In the genomic region with DNA sequence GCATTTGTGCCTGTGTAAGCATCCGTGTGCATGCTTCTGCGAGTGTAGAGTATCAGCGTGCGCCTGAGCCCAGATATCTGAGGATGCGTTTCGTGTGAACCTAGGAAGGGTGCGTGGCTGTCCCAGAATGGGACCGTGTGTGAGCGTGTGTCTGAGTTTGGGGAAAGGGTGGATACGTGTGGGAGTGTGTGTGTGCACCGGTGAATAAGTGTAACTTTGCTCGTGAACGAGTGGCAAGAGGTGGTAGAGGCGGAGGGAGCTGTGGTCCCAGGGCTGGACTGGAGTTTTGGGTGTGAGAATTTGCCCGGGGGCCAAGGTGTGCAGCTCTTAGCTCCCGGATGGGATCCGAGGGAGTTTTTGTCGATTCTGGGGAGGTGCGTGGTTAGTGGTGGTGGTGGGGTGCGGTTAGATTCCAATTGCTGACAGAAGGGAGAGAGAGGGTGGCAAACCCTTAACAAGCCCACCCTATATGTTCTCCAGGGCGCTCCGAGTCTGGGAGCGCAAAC, we compare ENCODE assay signal across 8 cellular contexts. TPM values are rescaled to one million over a fixed set of nuclear protein-coding genes. Genes with fewer than 3 reads are reported as not detected.
A peak's percentile ranks its signal among the peaks of the same experiment; 100 is the strongest.
DNase-seq lines count a peak whose midpoint lies in the region; ATAC-seq and TF ChIP-seq lines count a peak whose summit lies in the region.

No MANE protein-coding gene starts in this region.

- no TSS peak for BruUV-seq in Caco-2 (replicated peaks; lab: Mats Ljungman, UMichigan)
- no TSS peak for BruUV-seq in PC-3 (replicated peaks; lab: Mats Ljungman, UMichigan)

- H3K27me3 Mint-ChIP-seq in Caco-2 (ENCODE audit: insufficient read depth, unreplicated experiment) (no peaks in the 10 kb centered on the region), osteocyte (ENCODE audit: unreplicated experiment) (peaks cover 7% of the 10 kb centered on the region)

- no peaks in the 10 kb centered on the region for H3K36me3 ChIP-seq in Caco-2 (ENCODE audit: control insufficient read depth, insufficient read depth, low read length)
- no peaks in the 10 kb centered on the region for H3K36me3 ChIP-seq in PC-3 (ENCODE audit: low read depth, low read length)
- H3K36me3 ChIP-seq in esophagus muscularis mucosa = no peaks in the 10 kb centered on the region

- H2AFZ ChIP-seq in PC-3 (ENCODE audit: low read length) = peak overlapping the region; percentile 71

- no peak overlapping the region for H3K27ac ChIP-seq in PC-3 (ENCODE audit: low read length)
- no peak overlapping the region for H3K27ac ChIP-seq in esophagus muscularis mucosa (replicated peaks in 1 of 4)

- peaks cover 7% of the 10 kb centered on the region for H3K36me3 Mint-ChIP-seq in Caco-2 (ENCODE audit: insufficient read depth, unreplicated experiment)
- H3K36me3 Mint-ChIP-seq in osteocyte (ENCODE audit: unreplicated experiment) = no peaks in the 10 kb centered on the region

- POLR2A ChIA-PET in Caco-2 (lab: Charles Lee) (no interaction called here), PC-3 (lab: Charles Lee; ENCODE audit: unreplicated experiment) (no interaction called here)

- WGBS in esophagus muscularis mucosa = 5% methylated on average over 23 of the region's 23 CpGs

- H3K4me1 Mint-ChIP-seq in Caco-2 (ENCODE audit: low read depth, unreplicated experiment) (peaks cover 13% of the 10 kb centered on the region), osteocyte (ENCODE audit: unreplicated experiment) (peaks cover 44% of the 10 kb centered on the region)

- TF ChIP-seq CTCF in Caco-2 (IDR thresholded peaks at IDR 0.05; ENCODE audit: insufficient read depth in 1 of 2, low read depth in 1 of 2, low read length in 1 of 2, severe bottlenecking in 1 of 2, unreplicated experiment in 1 of 2) (no peak), PC-3 (conservative IDR thresholded peaks at IDR 0.05; ENCODE audit: low read depth, low read length) (no peak), esophagus muscularis mucosa (IDR thresholded peaks at IDR 0.05) (no peak), osteocyte (IDR thresholded peaks at IDR 0.05) (no peak)

- no peak for TF ChIP-seq POLR2A in esophagus muscularis mucosa (IDR thresholded peaks at IDR 0.05; ENCODE audit: low read depth)

- ATAC-seq in PC-3 = peak; percentile 23
- ATAC-seq in GM21529 (IDR thresholded peaks at IDR 0.05; ENCODE audit: unreplicated experiment) = no peak
- no peak for ATAC-seq in HG02588 (IDR thresholded peaks at IDR 0.05; ENCODE audit: unreplicated experiment)

- no peak overlapping the region for H3K9ac ChIP-seq in PC-3 (ENCODE audit: low read length)

- H3K79me2 ChIP-seq in PC-3 (ENCODE audit: low read length) = no peaks in the 10 kb centered on the region

- no peaks in the 10 kb centered on the region for H3K9me3 Mint-ChIP-seq in Caco-2 (ENCODE audit: unreplicated experiment)
- no peaks in the 10 kb centered on the region for H3K9me3 Mint-ChIP-seq in osteocyte (ENCODE audit: unreplicated experiment)

- CTCF ChIA-PET in Caco-2 (lab: Charles Lee) (interaction anchor here (0.7 to 4.1 kb wide), 13 partner anchors 13 to 384 kb away, joined by 3 to 76 read pairs (median 4); a partner anchor contains a TSS), PC-3 (lab: Charles Lee) (interaction anchor here (1.0 to 1.5 kb wide), 2 partner anchors 46 to 137 kb away, joined by 3 to 8 read pairs; no protein-coding TSS in a partner anchor)

- H3K4me3 Mint-ChIP-seq in Caco-2 (ENCODE audit: unreplicated experiment) (peak overlapping the region; percentile 78), osteocyte (ENCODE audit: unreplicated experiment) (peak overlapping the region; percentile 79)

- peak overlapping the region; percentile 81 for H3K4me3 ChIP-seq in Caco-2 (ENCODE audit: low read depth, low read length)
- peak overlapping the region; percentile 72 for H3K4me3 ChIP-seq in PC-3 (ENCODE audit: low read length)
- peak overlapping the region; percentile 59 to 74 (median 62) for H3K4me3 ChIP-seq in esophagus muscularis mucosa

- no peak for DNase-seq in Caco-2
- DNase-seq in PC-3 = no peak
- no peak for DNase-seq in esophagus muscularis mucosa (ENCODE audit: extremely low spot score)
- no peak for DNase-seq in osteocyte (ENCODE audit: extremely low spot score, unreplicated experiment)
- no peak for DNase-seq in AG20443 (ENCODE audit: low spot score)
- DNase-seq in pons (ENCODE audit: low spot score) = no peak

- no peaks in the 10 kb centered on the region for H3K9me2 ChIP-seq in PC-3 (replicated peaks; ENCODE audit: low read length)

- no peaks in the 10 kb centered on the region for H3K27me3 ChIP-seq in Caco-2 (replicated peaks; ENCODE audit: control insufficient read depth, insufficient read depth, low read length)
- no peaks in the 10 kb centered on the region for H3K27me3 ChIP-seq in PC-3 (ENCODE audit: low read length)
- peaks cover 9 to 59% (median 30%) of the 10 kb centered on the region in 4 donors for H3K27me3 ChIP-seq in esophagus muscularis mucosa

- no peaks in the 10 kb centered on the region for H4K20me1 ChIP-seq in PC-3 (ENCODE audit: low read length)

- no peaks in the 10 kb centered on the region for H3F3A ChIP-seq in PC-3 (ENCODE audit: low read length, unreplicated experiment)

- H3K27ac Mint-ChIP-seq in Caco-2 (ENCODE audit: unreplicated experiment) (no peak overlapping the region), osteocyte (ENCODE audit: unreplicated experiment) (no peak overlapping the region)

- no peak for TF ChIP-seq EP300 in esophagus muscularis mucosa (IDR thresholded peaks at IDR 0.05)

- H3K4me1 ChIP-seq in Caco-2 = peaks cover 11% of the 10 kb centered on the region
- H3K4me1 ChIP-seq in PC-3 (ENCODE audit: insufficient read depth, low read length) = peaks cover 10% of the 10 kb centered on the region
- H3K4me1 ChIP-seq in esophagus muscularis mucosa = peaks cover 18 to 40% (median 38%) of the 10 kb centered on the region in 4 donors

- peak overlapping the region; percentile 89 for H3K4me2 ChIP-seq in PC-3 (ENCODE audit: low read length)

- H3K9me3 ChIP-seq in Caco-2 (no peaks in the 10 kb centered on the region), PC-3 (ENCODE audit: low read length) (no peaks in the 10 kb centered on the region), esophagus muscularis mucosa (no peaks in the 10 kb centered on the region)

- intact Hi-C loops in Caco-2 (cut with micrococcal nuclease; ENCODE audit: unreplicated experiment) = loop anchor here (1.0 kb wide), 3 partner anchors 72 to 137 kb away; no protein-coding TSS in a partner anchor
- intact Hi-C loops in PC-3 (cut with micrococcal nuclease) = loop anchor here (1.0 to 5.0 kb wide), 3 partner anchors 72 to 137 kb away; no protein-coding TSS in a partner anchor
- intact Hi-C loops in esophagus muscularis mucosa (cut with DNase I) = loop anchor here (1.0 to 5.0 kb wide), 3 partner anchors 42 to 137 kb away; no protein-coding TSS in a partner anchor

RNA-seq across cellular contexts. Expression of a gene that starts 0.7 kb away (rescaled TPM):
- total RNA-seq in Caco-2 (2022) (31.1 and 41.3 TPM in 2 replicates), PC-3 (2014; rRNA removed) (4.3 and 11.4 TPM in 2 replicates), esophagus muscularis mucosa (1 to 10 TPM; 1.8 to 3.3 (median 2.7) TPM), osteocyte (44.4 and 44.8 TPM in 2 replicates)

RNA-seq across cellular contexts. Expression of a gene that starts 55.6 kb away (rescaled TPM):
- total RNA-seq in Caco-2 (2022) = 54.6 and 55.0 TPM in 2 replicates
- total RNA-seq in PC-3 (2014; rRNA removed) = 4.4 and 6.3 TPM in 2 replicates
- not detected for total RNA-seq in esophagus muscularis mucosa
- 0.47 and 0.64 TPM in 2 replicates for total RNA-seq in osteocyte
